ENCODE assay signal across 7 cellular contexts in genomic region chr7:129951076-129952011, GRCh38. TPM values are rescaled to one million over a fixed set of nuclear protein-coding genes. Genes with fewer than 3 reads are reported as not detected.
A peak's percentile ranks its signal among the peaks of the same experiment; 100 is the strongest.
DNase-seq lines count a peak whose midpoint lies in the region; ATAC-seq and TF ChIP-seq lines count a peak whose summit lies in the region.

No MANE protein-coding gene starts in this region.

- no peaks in the 10 kb centered on the region for H3K9me3 ChIP-seq in mesodermal cell (ENCODE audit: control insufficient read depth, low read length)

- no peak for TF ChIP-seq CTCF in GM06990 (IDR thresholded peaks at IDR 0.05; ENCODE audit: insufficient read depth, low read length, poor library complexity, severe bottlenecking)
- TF ChIP-seq CTCF in dorsolateral prefrontal cortex (IDR thresholded peaks at IDR 0.05 in 54 of 56, conservative IDR thresholded peaks at IDR 0.05 in 2 of 56; ENCODE audit: low read depth in 1 of 56, partially characterized antibody in 56 of 56): peak in 1 of 56 donors; percentile 13

- no peak for ATAC-seq in HG03039 (IDR thresholded peaks at IDR 0.05; ENCODE audit: unreplicated experiment)

- peaks cover 21% of the 10 kb centered on the region for H3K4me1 ChIP-seq in mesodermal cell (ENCODE audit: control insufficient read depth, insufficient read depth, low read length, poor library complexity, severe bottlenecking)

- H3K4me3 ChIP-seq in GM06990 (replicated peaks; ENCODE audit: low read depth, low read length): peak overlapping the region; percentile 91
- H3K4me3 ChIP-seq in dorsolateral prefrontal cortex: peak overlapping the region; percentile 65 to 99 (median 91)
- peak overlapping the region; percentile 96 for H3K4me3 ChIP-seq in mesodermal cell (ENCODE audit: extremely low read depth, insufficient read depth, low read length, poor library complexity, severe bottlenecking)

- POLR2A ChIA-PET in HEK293T (lab: Yijun Ruan, JAX): no interaction called here

- no peak for DNase-seq in GM06990 (ENCODE audit: extremely low read depth, insufficient read length)
- peak; percentile 22 for DNase-seq in NCI-H226
- DNase-seq in dorsolateral prefrontal cortex: peak in 1 of 10 donors; percentile 34
- DNase-seq in H4 (ENCODE audit: low spot score): no peak
- DNase-seq in HEK293T (ENCODE audit: extremely low spot score): no peak

- H3K27me3 ChIP-seq in GM06990 (replicated peaks; ENCODE audit: control insufficient read depth, insufficient read depth, low read length) (no peaks in the 10 kb centered on the region), dorsolateral prefrontal cortex (no peaks in the 10 kb centered on the region)

- H3K36me3 ChIP-seq in GM06990 (ENCODE audit: control insufficient read depth, insufficient read depth, low read length) (no peaks in the 10 kb centered on the region), mesodermal cell (ENCODE audit: control insufficient read depth, insufficient read depth, low read length) (peaks cover 22% of the 10 kb centered on the region)

- peak overlapping the region; percentile 66 to 98 (median 94) for H3K27ac ChIP-seq in dorsolateral prefrontal cortex
- peak overlapping the region; percentile 97 for H3K27ac ChIP-seq in mesodermal cell (ENCODE audit: low read depth, low read length, severe bottlenecking)

- intact Hi-C loops in dorsolateral prefrontal cortex (cut with DNase I): loop anchor here (1.0 to 5.0 kb wide), 3 partner anchors 122 to 724 kb away; partner anchors contain the start of gene AHCYL2 (in 1 of the 2)

- CTCF ChIA-PET in HEK293T (lab: Yijun Ruan, JAX): interaction anchor here (0.5 to 0.6 kb wide), 3 partner anchors 51 to 356 kb away, joined by 3 to 6 read pairs (median 3); no protein-coding TSS in a partner anchor

- 0 to 10% methylated on average over 3 to 4 of the region's 7 CpGs for WGBS in mesodermal cell (ENCODE audit: insufficient coverage in 2 of 2), 2 experiments

TF ChIP-seq in HEK293T, 16 proteins besides CTCF, POLR2A, EP300 and RAD21:
- no peak for TF ChIP-seq BHLHE40 (IDR thresholded peaks at IDR 0.05; ENCODE audit: borderline replicate concordance)
- TF ChIP-seq PKNOX1 (IDR thresholded peaks at IDR 0.05): no peak
- no peak for TF ChIP-seq SUZ12 (IDR thresholded peaks at IDR 0.05)
- TF ChIP-seq ARNT (IDR thresholded peaks at IDR 0.05): no peak
- no peak for TF ChIP-seq FOXA1 (IDR thresholded peaks at IDR 0.05)
- no peak for TF ChIP-seq NFRKB (IDR thresholded peaks at IDR 0.05)
- TF ChIP-seq LEF1 (IDR thresholded peaks at IDR 0.05; ENCODE audit: borderline replicate concordance): no peak
- TF ChIP-seq TARDBP (IDR thresholded peaks at IDR 0.05): no peak
- no peak for TF ChIP-seq FOXK2 (IDR thresholded peaks at IDR 0.05)
- no peak for TF ChIP-seq FOXM1 (IDR thresholded peaks at IDR 0.05; ENCODE audit: borderline replicate concordance)

RNA-seq across cellular contexts. Expression of gene UBE2H, which starts 1.4 kb away (rescaled TPM):
- total RNA-seq in dorsolateral prefrontal cortex: 100 to 1,000 TPM in 14 of 120 experiments, 10 to 100 TPM in 106; 66.1 to 118 (median 87.6) TPM
- polyA plus RNA-seq in mesodermal cell (2013, experiment 1 of 2): 101 TPM
- 95.4 TPM for polyA plus RNA-seq in mesodermal cell (2013, experiment 2 of 2)
- 26.2 and 32.5 TPM in 2 replicates for total RNA-seq in H4 (2014; rRNA removed; shearing (Covaris generic))
